ENCODE assay signal across 25 cellular contexts in genomic region chr10:96176985-96177384, GRCh38.
"Had no signal": no experiment of that assay in that cellular context is flagged by ENCODE, and none has a peak within 500 bp of the region (broad histone marks: within the 10 kb centered on the region; RNA-seq: fewer than 3 reads in every experiment).

No MANE protein-coding gene starts in this region.

- H3K27ac Mint-ChIP-seq: activated CD4-positive, alpha-beta T cell treated with anti-CD3 and anti-CD28 coated beads, Interleukin-2, amount 10 ng/mL, durations not matched to agents 7 days and 5 days; activated CD8-positive, alpha-beta T cell treated with anti-CD3 and anti-CD28 coated beads for 36 hours; activated naive CD4-positive, alpha-beta T cell treated with anti-CD3 and anti-CD28 coated beads, Interleukin-2, amount 50 U/mL, for 24 hours; activated naive CD8-positive, alpha-beta T cell treated with anti-CD3 and anti-CD28 coated beads, Interleukin-2, amount 50 U/mL, for 24 hours; activated T-helper 17 cell treated with anti-CD3 and anti-CD28 coated beads, Interleukin-2, amount 50 U/mL, for 72 hours; effector memory CD8-positive, alpha-beta T cell; naive thymus-derived CD8-positive, alpha-beta T cell; neural progenitor cell had no signal

- H3K4me3 Mint-ChIP-seq: activated CD4-positive, alpha-beta T cell treated with anti-CD3 and anti-CD28 coated beads, Interleukin-2, amount 10 ng/mL, durations not matched to agents 7 days and 5 days; activated CD8-positive, alpha-beta T cell treated with anti-CD3 and anti-CD28 coated beads for 36 hours; activated naive CD4-positive, alpha-beta T cell treated with anti-CD3 and anti-CD28 coated beads, Interleukin-2, amount 50 U/mL, for 24 hours; activated naive CD8-positive, alpha-beta T cell treated with anti-CD3 and anti-CD28 coated beads, Interleukin-2, amount 50 U/mL, for 24 hours; activated T-cell treated with anti-CD3 and anti-CD28 coated beads, Interleukin-2, amount 50 U/mL, for 4 hours; activated T-helper 17 cell treated with anti-CD3 and anti-CD28 coated beads, Interleukin-2, amount 50 U/mL, for 72 hours; effector memory CD8-positive, alpha-beta T cell; naive thymus-derived CD8-positive, alpha-beta T cell; neural progenitor cell had no signal

- H3K27ac ChIP-seq: gastrocnemius medialis, left lung, lower lobe of right lung, neural progenitor cell, spleen, tibial nerve had no signal

- H3K4me1 ChIP-seq: gastrocnemius medialis, left lung, lower lobe of right lung, neural progenitor cell, spleen, tibial nerve had no signal

- ATAC-seq: activated CD8-positive, alpha-beta T cell treated with anti-CD3 and anti-CD28 coated beads for 36 hours; activated naive CD8-positive, alpha-beta T cell treated with anti-CD3 and anti-CD28 coated beads, Interleukin-2, amount 50 U/mL, for 24 hours; activated T-cell treated with anti-CD3 and anti-CD28 coated beads, Interleukin-2, amount 50 U/mL, for 4 hours; activated T-helper 17 cell treated with anti-CD3 and anti-CD28 coated beads, Interleukin-2, amount 50 U/mL, for 72 hours; effector memory CD8-positive, alpha-beta T cell; gastrocnemius medialis; left lung; lower lobe of right lung; naive thymus-derived CD8-positive, alpha-beta T cell; right cardiac atrium had no signal

- H3K36me3 Mint-ChIP-seq: neural progenitor cell had no signal

- H3K36me3 ChIP-seq: gastrocnemius medialis, left lung, lower lobe of right lung, spleen, tibial nerve had no signal

- H3K9me3 ChIP-seq: gastrocnemius medialis had no signal

- H3K4me1 Mint-ChIP-seq: activated CD4-positive, alpha-beta T cell treated with anti-CD3 and anti-CD28 coated beads, Interleukin-2, amount 10 ng/mL, durations not matched to agents 7 days and 5 days; activated naive CD4-positive, alpha-beta T cell treated with anti-CD3 and anti-CD28 coated beads, Interleukin-2, amount 50 U/mL, for 24 hours; activated naive CD8-positive, alpha-beta T cell treated with anti-CD3 and anti-CD28 coated beads, Interleukin-2, amount 50 U/mL, for 24 hours; activated T-helper 17 cell treated with anti-CD3 and anti-CD28 coated beads, Interleukin-2, amount 50 U/mL, for 72 hours; naive thymus-derived CD8-positive, alpha-beta T cell; neural progenitor cell had no signal

- H3K4me3 ChIP-seq: gastrocnemius medialis, left lung, lower lobe of right lung, neural progenitor cell, spleen, tibial nerve had no signal

- DNase-seq: activated CD4-positive, alpha-beta T cell treated with anti-CD3 and anti-CD28 coated beads for 1 hour; activated CD4-positive, alpha-beta T cell treated with anti-CD3 and anti-CD28 coated beads, Interleukin-2, amount 10 ng/mL, durations not matched to agents 7 days and 5 days; activated CD8-positive, alpha-beta T cell treated with anti-CD3 and anti-CD28 coated beads for 36 hours; activated gamma-delta T cell treated with Interleukin-2 at 50 U/mL for 16 hours; activated naive CD8-positive, alpha-beta T cell treated with anti-CD3 and anti-CD28 coated beads, Interleukin-2, amount 50 U/mL, for 24 hours; activated T-cell treated with anti-CD3 and anti-CD28 coated beads, Interleukin-2, amount 50 U/mL, for 4 hours; amygdala; caudate nucleus; cortex of kidney; effector memory CD8-positive, alpha-beta T cell; erythroblast; gastrocnemius medialis; glutamatergic neuron; left lung; lower lobe of right lung; mesenchymal stem cell; naive thymus-derived CD8-positive, alpha-beta T cell; occipital lobe; right cardiac atrium; spleen; stimulated activated naive CD4-positive, alpha-beta T cell treated with Interleukin-2 at 50 U/mL for 16 hours had no signal
